8 cellular contexts compared by ENCODE assay signal in genomic region chr1:244341455-244342450, GRCh38.
DNase-seq lines count a peak whose midpoint lies in the region; ATAC-seq, FAIRE-seq and TF ChIP-seq lines count a peak whose summit lies in the region.

No MANE protein-coding gene starts in this region.

- no peak for TF ChIP-seq CTCF in astrocyte of the spinal cord (IDR thresholded peaks at IDR 0.05; ENCODE audit: low read depth, low read length)
- no peak for TF ChIP-seq CTCF in spleen (IDR thresholded peaks at IDR 0.05 in 8 of 11, conservative IDR thresholded peaks at IDR 0.05 in 3 of 11)
- no peak for TF ChIP-seq CTCF in WERI-Rb-1 (IDR thresholded peaks at IDR 0.05; ENCODE audit: low read depth, low read length)

- in situ Hi-C loops in astrocyte of the spinal cord (cut with HindIII; ENCODE audit: low sequenced_read_pairs): no loop called here

- intact Hi-C loops in spleen (cut with DNase I; ENCODE audit: low total_unique reads): no loop called here

- H3K9me3 ChIP-seq in spleen (peaks cover 0 to 4% (median 4%) of the 10 kb centered on the region in 8 donors), WERI-Rb-1 (ENCODE audit: severe bottlenecking) (no peaks in the 10 kb centered on the region)

- DNase-seq in H54 (ENCODE audit: insufficient read length, low spot score) (peak; percentile 26), NCI-H1930 (lab: John Stamatoyannopoulos, UW) (peak; percentile 68 to 73), astrocyte of the spinal cord (ENCODE audit: low read depth, low spot score) (peak; percentile 51), lung microvascular endothelial cell (ENCODE audit: low read depth in 2 of 2) (peak; percentile 93 to 95), spleen (no peak), WERI-Rb-1 (no peak)

- no peaks in the 10 kb centered on the region for H3K36me3 ChIP-seq in spleen
- no peaks in the 10 kb centered on the region for H3K36me3 ChIP-seq in WERI-Rb-1

- no peak overlapping the region for H3K4me3 ChIP-seq in astrocyte of the spinal cord (ENCODE audit: low read depth, low read length)
- H3K4me3 ChIP-seq in spleen: no peak overlapping the region
- no peak overlapping the region for H3K4me3 ChIP-seq in WERI-Rb-1 (ENCODE audit: low read depth, low read length)

- TF ChIP-seq POLR2A in H54 (IDR thresholded peaks at IDR 0.05; ENCODE audit: low read depth, low read length): no peak
- no peak for TF ChIP-seq POLR2A in spleen (IDR thresholded peaks at IDR 0.05)

- H3K27ac ChIP-seq in spleen (peak overlapping the region in 1 of 8 donors; percentile 50), WERI-Rb-1 (no peak overlapping the region)

- 36 to 50% (median 37%) methylated on average over 15 to 16 of the region's 16 CpGs for WGBS in spleen, 5 donors

- no peak for ATAC-seq in GM21390 (IDR thresholded peaks at IDR 0.05; ENCODE audit: unreplicated experiment)
- ATAC-seq in HG03045 (IDR thresholded peaks at IDR 0.05; ENCODE audit: unreplicated experiment): no peak

- FAIRE-seq in H54 (lab: Jason Lieb, UNC): no peak

- H3K27me3 ChIP-seq in spleen (replicated peaks in 1 of 7) (no peaks in the 10 kb centered on the region), WERI-Rb-1 (ENCODE audit: insufficient read depth, low read depth, severe bottlenecking) (no peaks in the 10 kb centered on the region)

- H3K4me1 ChIP-seq in spleen: peaks cover 0 to 6% (median 0%) of the 10 kb centered on the region in 6 donors

Comparison
In these comparisons a context has a peak if more than half of its experiments do, and no peak if none do; other contexts are left out.
1. DNase-seq: peak in H54 (single experiment), NCI-H1930 (2 of 2), astrocyte of the spinal cord (single experiment) and lung microvascular endothelial cell (2 of 2); none in spleen (single experiment) and WERI-Rb-1 (single experiment).